1 cellular context compared by ENCODE assay signal in genomic region chr21:36321325-36322082, GRCh38.
TF ChIP-seq lines count a peak whose summit lies in the region.

No MANE protein-coding gene starts in this region.

TF ChIP-seq in K562, 482 proteins besides CTCF, POLR2A, EP300 and RAD21 (continued from another document and continues in another):
- TF ChIP-seq HEY1 (CRISPR knock-in tag; IDR thresholded peaks at IDR 0.05; ENCODE audit: borderline replicate concordance) (0 out of 2 replicates have a peak, but pooled peaks have one; percentile 63), SMC3 (conservative IDR thresholded peaks at IDR 0.05; ENCODE audit: insufficient read depth, low read depth, low read length) (no peak), POLR2AphosphoS2 (IDR thresholded peaks at IDR 0.05; ENCODE audit: low read length) (no peak), HDAC1 (IDR thresholded peaks at IDR 0.05) (peak in 1 of 2 experiments; percentile 60; a peak in 2 of 4 replicates), MEIS2 (IDR thresholded peaks at IDR 0.05; ENCODE audit: partially characterized antibody) (peak; percentile 51), TBL1XR1 (IDR thresholded peaks at IDR 0.05; ENCODE audit: low read length in 2 of 2) (peak in 1 of 2 experiments; percentile 36; a peak in 1 of 4 replicates), BHLHE40 (IDR thresholded peaks at IDR 0.05; ENCODE audit: low read length) (no peak), ZNF324 (CRISPR knock-in tag; IDR thresholded peaks at IDR 0.05) (no peak), CBX5 (IDR thresholded peaks at IDR 0.05; ENCODE audit: borderline replicate concordance, low read depth) (no peak), ZNF407 (IDR thresholded peaks at IDR 0.05; ENCODE audit: low read depth) (0 out of 2 replicates have a peak, but pooled peaks have one; percentile 37), SMARCA4 (IDR thresholded peaks at IDR 0.05) (peak; percentile 54), HDGF (IDR thresholded peaks at IDR 0.05) (no peak), SMARCA5 (IDR thresholded peaks at IDR 0.05) (peak; percentile 67; the same call in 1 of the 2 replicates), EHMT2 (IDR thresholded peaks at IDR 0.05) (no peak), MLLT1 (IDR thresholded peaks at IDR 0.05) (peak in 1 of 2 experiments; percentile 44; a peak in 1 of 4 replicates), MYC (IDR thresholded peaks at IDR 0.05; ENCODE audit: low read depth, low read length) (0 out of 2 replicates have a peak, but pooled peaks have one; percentile 12), MYC (CRISPR knock-in tag; IDR thresholded peaks at IDR 0.05; ENCODE audit: borderline replicate concordance, low read depth) (no peak), MAX (CRISPR knock-in tag; IDR thresholded peaks at IDR 0.05) (0 out of 2 replicates have a peak, but pooled peaks have one; percentile 12), ID3 (CRISPR knock-in tag; IDR thresholded peaks at IDR 0.05) (no peak), ID3 (tag; IDR thresholded peaks at IDR 0.05) (no peak), HDAC2 (IDR thresholded peaks at IDR 0.05) (0 out of 2 replicates have a peak, but pooled peaks have one; percentile 18), ZNF175 (CRISPR knock-in tag; IDR thresholded peaks at IDR 0.05; ENCODE audit: low read depth) (no peak), POLR2G (IDR thresholded peaks at IDR 0.05; ENCODE audit: low read depth, low read length) (no peak), RBBP5 (IDR thresholded peaks at IDR 0.05; ENCODE audit: borderline replicate concordance, insufficient read depth, low read length, poor library complexity, severe bottlenecking) (no peak), ZNF512 (tag; IDR thresholded peaks at IDR 0.05) (peak; percentile 66; the same call in 1 of the 2 replicates), HLTF (IDR thresholded peaks at IDR 0.05) (peak; percentile 87), SMAD1 (IDR thresholded peaks at IDR 0.05; ENCODE audit: low read depth, low read length, partially characterized antibody) (no peak), ARID1B (IDR thresholded peaks at IDR 0.05) (peak; percentile 71), EP400 (IDR thresholded peaks at IDR 0.05) (peak; percentile 43; the same call in 1 of the 2 replicates), MLX (CRISPR knock-in tag; conservative IDR thresholded peaks at IDR 0.05) (no peak), MTA3 (IDR thresholded peaks at IDR 0.05; ENCODE audit: borderline replicate concordance) (peak; percentile 28; the same call in 1 of the 2 replicates), ZBTB40 (IDR thresholded peaks at IDR 0.05) (peak; percentile 55; the same call in 1 of the 2 replicates), ZBTB40 (CRISPR knock-in tag; IDR thresholded peaks at IDR 0.05) (no peak), ZC3H4 (CRISPR knock-in tag; IDR thresholded peaks at IDR 0.05; ENCODE audit: borderline replicate concordance) (no peak), ZNF354B (CRISPR knock-in tag; IDR thresholded peaks at IDR 0.05) (no peak), ZNF551 (CRISPR knock-in tag; IDR thresholded peaks at IDR 0.05) (no peak), YY1 (IDR thresholded peaks at IDR 0.05; ENCODE audit: borderline replicate concordance in 1 of 3, control insufficient read depth in 1 of 3, extremely low read depth in 1 of 3, insufficient read depth in 3 of 3, insufficient read length in 1 of 3, insufficient replicate concordance in 2 of 3, low read depth in 1 of 3, low read length in 2 of 3) (peak in 1 of 3 experiments; percentile 10), ZNF589 (CRISPR knock-in tag; IDR thresholded peaks at IDR 0.05; ENCODE audit: low read depth) (no peak), KDM1A (IDR thresholded peaks at IDR 0.05) (peak; percentile 67 to 69)
